In genomic region chr9:123371805-123372590, GRCh38 we compare ENCODE assay signal across 18 cellular contexts. TPM values are rescaled to one million over a fixed set of nuclear protein-coding genes. Genes with fewer than 3 reads are reported as not detected.
"Had no signal": no experiment of that assay in that cellular context is flagged by ENCODE, and none has a peak within 500 bp of the region (broad histone marks: within the 10 kb centered on the region; RNA-seq: fewer than 3 reads in every experiment).

No MANE protein-coding gene starts in this region.

- H3K9me3 Mint-ChIP-seq: activated CD4-positive, alpha-beta memory T cell treated with anti-CD3 and anti-CD28 coated beads for 36 hours; activated naive CD4-positive, alpha-beta T cell treated with anti-CD3 and anti-CD28 coated beads, Interleukin-2, amount 10 ng/mL, durations not matched to agents 7 days and 5 days; activated T-cell treated with anti-CD3 and anti-CD28 coated beads, Interleukin-2, amount 50 U/mL, for 24 hours had no signal

- H3K36me3 ChIP-seq: ascending aorta, esophagus muscularis mucosa, upper lobe of left lung had no signal

- H3K4me3 Mint-ChIP-seq: activated CD4-positive, alpha-beta memory T cell treated with anti-CD3 and anti-CD28 coated beads for 36 hours; activated CD4-positive, alpha-beta T cell treated with anti-CD3 and anti-CD28 coated beads for 36 hours; activated naive CD4-positive, alpha-beta T cell treated with anti-CD3 and anti-CD28 coated beads, Interleukin-2, amount 10 ng/mL, durations not matched to agents 7 days and 5 days; activated T-cell treated with anti-CD3 and anti-CD28 coated beads, Interleukin-2, amount 50 U/mL, for 24 hours had no signal

- H3K27ac Mint-ChIP-seq: activated CD4-positive, alpha-beta memory T cell treated with anti-CD3 and anti-CD28 coated beads for 36 hours; activated CD4-positive, alpha-beta T cell treated with anti-CD3 and anti-CD28 coated beads for 36 hours; activated naive CD4-positive, alpha-beta T cell treated with anti-CD3 and anti-CD28 coated beads, Interleukin-2, amount 10 ng/mL, durations not matched to agents 7 days and 5 days; activated T-cell treated with anti-CD3 and anti-CD28 coated beads, Interleukin-2, amount 50 U/mL, for 24 hours had no signal

- H2AFZ ChIP-seq: parathyroid adenoma had no signal

- H3K4me2 ChIP-seq: SK-N-SH had no signal

- H3K4me1 ChIP-seq: ascending aorta, parathyroid adenoma, testis had no signal

- H3K9me3 ChIP-seq: ascending aorta, esophagus muscularis mucosa, SK-N-SH, testis, upper lobe of left lung had no signal

- ATAC-seq: activated CD4-positive, alpha-beta T cell treated with anti-CD3 and anti-CD28 coated beads for 36 hours; left ventricle myocardium superior had no signal

- H3K36me3 Mint-ChIP-seq: activated CD4-positive, alpha-beta memory T cell treated with anti-CD3 and anti-CD28 coated beads for 36 hours; activated naive CD4-positive, alpha-beta T cell treated with anti-CD3 and anti-CD28 coated beads, Interleukin-2, amount 10 ng/mL, durations not matched to agents 7 days and 5 days had no signal

- H3K27me3 ChIP-seq: ascending aorta, testis had no signal

- H3K79me2 ChIP-seq: parathyroid adenoma had no signal

- H3K4me3 ChIP-seq: ascending aorta, esophagus muscularis mucosa, testis, upper lobe of left lung had no signal

- H3K9ac ChIP-seq: parathyroid adenoma, SK-N-SH had no signal

- DNase-seq: activated CD4-positive, alpha-beta memory T cell treated with anti-CD3 and anti-CD28 coated beads for 36 hours; activated CD4-positive, alpha-beta T cell treated with anti-CD3 and anti-CD28 coated beads for 36 hours; activated naive CD4-positive, alpha-beta T cell treated with anti-CD3 and anti-CD28 coated beads, Interleukin-2, amount 10 ng/mL, durations not matched to agents 7 days and 5 days; activated T-cell treated with anti-CD3 and anti-CD28 coated beads, Interleukin-2, amount 50 U/mL, for 24 hours; hippocampal formation; left ventricle myocardium superior; retina; SK-N-SH; stimulated activated CD4-positive, alpha-beta T cell treated with anti-CD3 and anti-CD28 coated beads, Interleukin-2, amount 100 ng/mL, for 48 hours; stimulated activated naive CD4-positive, alpha-beta T cell treated with Interleukin-2 at 50 U/mL for 16 hours; T-helper 1 cell; T1000; testis had no signal

- H3K27ac ChIP-seq: ascending aorta, esophagus muscularis mucosa, parathyroid adenoma, testis, upper lobe of left lung had no signal

RNA-seq across cellular contexts. Expression of gene CRB2, which starts 16.0 kb away (rescaled TPM):
- total RNA-seq: activated CD4-positive, alpha-beta memory T cell treated with anti-CD3 and anti-CD28 coated beads for 36 hours; activated CD4-positive, alpha-beta T cell treated with anti-CD3 and anti-CD28 coated beads for 36 hours; ascending aorta; mesenteric fat pad had no signal
